Comparison of ENCODE assay signal across 8 cellular contexts in the genomic region with DNA sequence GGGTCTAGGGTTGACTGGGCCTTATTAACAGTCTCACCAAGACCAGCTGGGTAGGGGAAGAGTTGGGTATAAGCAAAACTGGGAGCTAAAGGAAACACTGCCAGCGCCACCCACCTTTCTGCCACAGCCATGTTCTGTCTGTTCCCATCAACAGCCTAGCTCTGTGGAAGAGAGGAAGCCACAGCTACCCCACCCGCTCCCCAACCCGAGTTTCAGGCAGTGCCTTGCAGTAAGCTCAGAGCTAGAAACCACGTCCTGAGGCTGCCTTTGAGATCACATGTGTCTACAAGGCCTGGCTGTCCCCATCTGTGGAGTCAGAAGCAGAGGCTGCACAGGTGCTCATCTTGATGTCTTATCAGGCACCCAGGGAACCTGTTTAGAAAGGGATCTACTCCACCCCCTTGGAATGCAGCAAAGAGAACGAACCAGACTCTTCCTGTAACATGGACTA. TPM values are rescaled to one million over a fixed set of nuclear protein-coding genes. Genes with fewer than 3 reads are reported as not detected.
DNase-seq lines count a peak whose midpoint lies in the region; ATAC-seq and TF ChIP-seq lines count a peak whose summit lies in the region.

No MANE protein-coding gene starts in this region.

- H3K4me1 ChIP-seq in KMS-11 (ENCODE audit: low read depth, poor library complexity, severe bottlenecking) (peaks cover 22% of the 10 kb centered on the region), skeletal muscle tissue (ENCODE audit: control insufficient read depth in 3 of 3, insufficient read depth in 3 of 3, low read length in 3 of 3) (peaks cover 53 to 63% (median 59%) of the 10 kb centered on the region in 3 donors), transverse colon (peaks cover 5 to 27% (median 13%) of the 10 kb centered on the region in 4 donors), mesenchymal stem cell (ENCODE audit: control insufficient read depth, insufficient read depth, low read depth, low read length) (no peaks in the 10 kb centered on the region)

- H3K36me3 ChIP-seq in KMS-11 (ENCODE audit: insufficient read depth): no peaks in the 10 kb centered on the region
- H3K36me3 ChIP-seq in skeletal muscle tissue (ENCODE audit: control insufficient read depth in 3 of 3, insufficient read depth in 3 of 3, low read length in 3 of 3): peaks cover 53 to 77% (median 67%) of the 10 kb centered on the region in 3 donors
- peaks cover 0 to 26% (median 10%) of the 10 kb centered on the region in 4 donors for H3K36me3 ChIP-seq in transverse colon
- peaks cover 70 to 82% of the 10 kb centered on the region in 2 experiments for H3K36me3 ChIP-seq in mesenchymal stem cell (ENCODE audit: control insufficient read depth in 1 of 2, insufficient read depth in 2 of 2, low read depth in 1 of 2, low read length in 2 of 2)

- H4K8ac ChIP-seq in mesenchymal stem cell (ENCODE audit: low read length): no peak overlapping the region

- H3K4me2 ChIP-seq in KMS-11: 0 out of 2 replicates have a peak overlapping the region, but pooled peaks have one; percentile 6
- H3K4me2 ChIP-seq in mesenchymal stem cell (ENCODE audit: low read length, poor library complexity, severe bottlenecking): no peak overlapping the region

- H3K27ac ChIP-seq in KMS-11: peak overlapping the region; percentile 35; the same call in 1 of the 2 replicates
- no peak overlapping the region for H3K27ac ChIP-seq in skeletal muscle tissue (ENCODE audit: low read depth, low read length)
- H3K27ac ChIP-seq in transverse colon: peak overlapping the region in 2 of 4 donors; percentile 13 to 29
- H3K27ac ChIP-seq in mesenchymal stem cell (ENCODE audit: low read length, poor library complexity, severe bottlenecking): no peak overlapping the region

- H4K20me1 ChIP-seq in KMS-11 (ENCODE audit: insufficient read depth): no peaks in the 10 kb centered on the region

- no peak overlapping the region for H2BK15ac ChIP-seq in mesenchymal stem cell (ENCODE audit: low read depth, poor library complexity, severe bottlenecking)

- no peaks in the 10 kb centered on the region for H3K79me2 ChIP-seq in KMS-11 (ENCODE audit: insufficient read depth, low read depth)

- no peak overlapping the region for H2BK5ac ChIP-seq in mesenchymal stem cell (ENCODE audit: low read depth, low read length, poor library complexity, severe bottlenecking)

- DNase-seq in T-helper 1 cell (peak in 4 of 5 donors; percentile 25 to 72 (median 34)), transverse colon (no peak), mesenchymal stem cell (no peak)
- no peak for DNase-seq in stimulated activated CD4-positive, alpha-beta T cell treated with anti-CD3 and anti-CD28 coated beads, Interleukin-12 subunit alpha, Interleukin-12 subunit beta, amount 100 ng/mL, for 4 hours
- DNase-seq in stimulated activated CD4-positive, alpha-beta T cell treated with anti-CD3 and anti-CD28 coated beads, Interleukin-4, amount 100 ng/mL, for 4 hours: no peak

- intact Hi-C loops in transverse colon (cut with DNase I; ENCODE audit: low total_unique reads): no loop called here

- H3K18ac ChIP-seq in mesenchymal stem cell (ENCODE audit: low read depth in 1 of 2, low read length in 2 of 2): no peak overlapping the region

- H3K79me1 ChIP-seq in mesenchymal stem cell (replicated peaks; ENCODE audit: low read length, poor library complexity, severe bottlenecking): peaks cover 3% of the 10 kb centered on the region

- no peak for TF ChIP-seq EP300 in transverse colon (IDR thresholded peaks at IDR 0.05; ENCODE audit: low read depth)

- no peak overlapping the region for H2BK120ac ChIP-seq in mesenchymal stem cell (ENCODE audit: low read depth, low read length)

- in situ Hi-C loops in transverse colon (cut with MboI; ENCODE audit: low pct_ligation_motif_present in 1 of 4, low pct_unique_long_range_greater_than_20kb in 1 of 4, low sequenced_read_pairs in 3 of 4): no loop called here

- H2AK5ac ChIP-seq in mesenchymal stem cell (ENCODE audit: low read length, severe bottlenecking): no peak overlapping the region

- no peak overlapping the region for H3K4me3 ChIP-seq in KMS-11 (IDR thresholded peaks at IDR 0.05; ENCODE audit: insufficient read depth, low read depth, low read length)
- H3K4me3 ChIP-seq in skeletal muscle tissue (ENCODE audit: low read length in 3 of 3): no peak overlapping the region
- no peak overlapping the region for H3K4me3 ChIP-seq in transverse colon
- no peak overlapping the region for H3K4me3 ChIP-seq in mesenchymal stem cell (ENCODE audit: insufficient read depth in 1 of 2, low read depth in 1 of 2, low read length in 2 of 2)

- 57% methylated on average over 5 of the region's 5 CpGs; no CpG with 5 or more reads in 1 of the 2 donors for WGBS in transverse colon (ENCODE audit: low coverage in 1 of 2), 2 donors
- 77% methylated on average over 5 of the region's 5 CpGs for WGBS in mesenchymal stem cell

- no peak overlapping the region for H3K4ac ChIP-seq in mesenchymal stem cell (ENCODE audit: low read depth in 1 of 2, low read length in 2 of 2)

- no peak overlapping the region for H4K91ac ChIP-seq in mesenchymal stem cell (ENCODE audit: low read length)

- no peak overlapping the region for H3K23ac ChIP-seq in mesenchymal stem cell (ENCODE audit: low read length in 2 of 2)

- H3K9me3 ChIP-seq in skeletal muscle tissue (ENCODE audit: control insufficient read depth in 3 of 3, low read length in 3 of 3) (no peaks in the 10 kb centered on the region), transverse colon (no peaks in the 10 kb centered on the region), mesenchymal stem cell (ENCODE audit: control insufficient read depth, low read length) (no peaks in the 10 kb centered on the region)

- H2AFZ ChIP-seq in KMS-11 (ENCODE audit: low read depth): no peak overlapping the region
- H2AFZ ChIP-seq in mesenchymal stem cell (ENCODE audit: low read depth, low read length): no peak overlapping the region

- ATAC-seq in esophagus mucosa: peak; percentile 3

- H2BK12ac ChIP-seq in mesenchymal stem cell (ENCODE audit: low read length in 2 of 2): no peak overlapping the region

- no peak overlapping the region for H3K14ac ChIP-seq in mesenchymal stem cell (ENCODE audit: low read length in 2 of 2)

- H3K27me3 ChIP-seq in KMS-11 (ENCODE audit: insufficient read depth, low read depth): no peaks in the 10 kb centered on the region
- H3K27me3 ChIP-seq in skeletal muscle tissue (ENCODE audit: control insufficient read depth in 3 of 3, insufficient read depth in 3 of 3, low read length in 3 of 3): no peaks in the 10 kb centered on the region
- H3K27me3 ChIP-seq in transverse colon: no peaks in the 10 kb centered on the region
- H3K27me3 ChIP-seq in mesenchymal stem cell (ENCODE audit: control insufficient read depth in 1 of 2, insufficient read depth in 1 of 2, low read length in 2 of 2): no peaks in the 10 kb centered on the region

- TF ChIP-seq CTCF in KMS-11 (conservative IDR thresholded peaks at IDR 0.05; ENCODE audit: low read depth, low read length) (no peak), transverse colon (IDR thresholded peaks at IDR 0.05) (no peak)

- no peak for TF ChIP-seq POLR2A in transverse colon (IDR thresholded peaks at IDR 0.05)

- no peak overlapping the region for H3K9ac ChIP-seq in KMS-11
- H3K9ac ChIP-seq in skeletal muscle tissue (ENCODE audit: low read depth in 1 of 3, low read length in 3 of 3): peak overlapping the region in 2 of 3 donors; percentile 8 to 40
- no peak overlapping the region for H3K9ac ChIP-seq in mesenchymal stem cell (ENCODE audit: low read length)

RNA-seq across cellular contexts. Expression of a gene that starts 15.3 kb away (rescaled TPM):
- total RNA-seq in esophagus mucosa (268 TPM), skeletal muscle tissue (430 TPM), transverse colon (100 to 1,000 TPM; 358 to 910 (median 594) TPM)
- 198 TPM for polyA plus RNA-seq in mesenchymal stem cell (2013, experiment 1 of 2)
- 190 TPM for polyA plus RNA-seq in mesenchymal stem cell (2013, experiment 2 of 2)

RNA-seq across cellular contexts. Expression of a gene that starts 57.8 kb away (rescaled TPM):
- total RNA-seq in esophagus mucosa (30.6 TPM), skeletal muscle tissue (32.9 TPM), transverse colon (10 to 100 TPM; 37.7 to 98.5 (median 52.7) TPM)
- 21.5 TPM for polyA plus RNA-seq in mesenchymal stem cell (2013, experiment 1 of 2)
- 20.2 TPM for polyA plus RNA-seq in mesenchymal stem cell (2013, experiment 2 of 2)

Comparison
In these comparisons a context has a peak if more than half of its experiments do, and no peak if none do; other contexts are left out.
1. H3K9ac ChIP-seq: peak in skeletal muscle tissue (2 of 3); none in KMS-11 (single experiment) and mesenchymal stem cell (single experiment).
2. DNase-seq: peak in T-helper 1 cell (4 of 5); none in stimulated activated CD4-positive, alpha-beta T cell treated with anti-CD3 and anti-CD28 coated beads, Interleukin-12 subunit alpha, Interleukin-12 subunit beta, amount 100 ng/mL, for 4 hours (single experiment), stimulated activated CD4-positive, alpha-beta T cell treated with anti-CD3 and anti-CD28 coated beads, Interleukin-4, amount 100 ng/mL, for 4 hours (0 of 2), transverse colon (single experiment) and mesenchymal stem cell (single experiment).